In the genomic region with DNA sequence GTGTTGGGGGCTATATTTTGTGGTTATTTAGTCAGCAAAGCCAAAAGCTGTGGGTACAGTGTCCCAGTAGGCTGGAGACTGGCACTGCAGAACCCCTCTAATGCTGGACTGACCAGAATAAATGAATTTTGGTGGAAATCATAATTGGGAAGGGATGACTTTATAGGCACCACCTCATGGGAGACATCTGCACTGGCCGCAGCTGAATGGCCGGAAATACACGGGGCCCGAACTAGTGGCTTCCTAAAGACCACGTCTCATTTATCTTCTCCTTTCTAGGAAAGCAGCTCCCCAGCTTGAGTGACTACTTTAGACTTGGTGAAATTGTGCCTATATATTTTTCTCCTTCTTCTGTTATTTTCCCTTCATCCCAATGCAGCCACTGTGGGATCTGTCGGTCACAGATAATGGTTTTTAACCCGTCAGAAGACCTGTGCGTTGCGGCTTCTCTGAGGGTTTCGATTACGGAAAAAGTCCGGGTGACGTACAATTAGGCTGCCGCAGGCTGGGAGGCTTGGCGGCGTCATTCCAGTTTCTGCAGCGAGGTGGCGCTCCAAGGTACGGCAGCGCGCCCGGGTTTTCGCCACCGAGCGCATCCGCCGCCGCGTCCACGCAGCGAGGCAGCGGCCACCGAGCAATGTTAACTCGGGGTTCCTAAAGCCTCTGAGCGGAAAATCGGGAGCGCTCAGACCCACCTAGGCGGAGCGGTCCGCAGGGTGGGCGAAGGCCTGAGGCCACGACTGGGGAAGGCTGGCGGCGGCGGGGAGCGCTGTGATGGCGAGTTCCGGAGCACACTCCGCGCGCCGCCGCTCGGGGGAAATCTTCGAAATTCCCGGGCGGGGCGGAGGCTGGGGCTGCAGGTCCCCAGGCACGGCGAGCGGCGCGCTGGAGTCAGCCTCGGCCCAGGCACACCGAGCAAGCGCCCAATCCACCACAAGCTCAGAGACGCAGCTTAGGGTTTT, we compare ENCODE assay signal across 1 cellular context.
TF ChIP-seq lines count a peak whose summit lies in the region.

No MANE protein-coding gene starts in this region.

TF ChIP-seq in K562, 482 proteins besides CTCF, POLR2A, EP300 and RAD21 (continued from another document and continues in another):
- TF ChIP-seq, protein P1, sequence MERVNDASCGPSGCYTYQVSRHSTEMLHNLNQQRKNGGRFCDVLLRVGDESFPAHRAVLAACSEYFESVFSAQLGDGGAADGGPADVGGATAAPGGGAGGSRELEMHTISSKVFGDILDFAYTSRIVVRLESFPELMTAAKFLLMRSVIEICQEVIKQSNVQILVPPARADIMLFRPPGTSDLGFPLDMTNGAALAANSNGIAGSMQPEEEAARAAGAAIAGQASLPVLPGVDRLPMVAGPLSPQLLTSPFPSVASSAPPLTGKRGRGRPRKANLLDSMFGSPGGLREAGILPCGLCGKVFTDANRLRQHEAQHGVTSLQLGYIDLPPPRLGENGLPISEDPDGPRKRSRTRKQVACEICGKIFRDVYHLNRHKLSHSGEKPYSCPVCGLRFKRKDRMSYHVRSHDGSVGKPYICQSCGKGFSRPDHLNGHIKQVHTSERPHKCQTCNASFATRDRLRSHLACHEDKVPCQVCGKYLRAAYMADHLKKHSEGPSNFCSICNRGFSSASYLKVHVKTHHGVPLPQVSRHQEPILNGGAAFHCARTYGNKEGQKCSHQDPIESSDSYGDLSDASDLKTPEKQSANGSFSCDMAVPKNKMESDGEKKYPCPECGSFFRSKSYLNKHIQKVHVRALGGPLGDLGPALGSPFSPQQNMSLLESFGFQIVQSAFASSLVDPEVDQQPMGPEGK (CRISPR knock-in tag; IDR thresholded peaks at IDR 0.05; ENCODE audit: borderline replicate concordance), result no peak
- TF ChIP-seq RHOXF2B (CRISPR knock-in tag; conservative IDR thresholded peaks at IDR 0.05) (no peak), HNRNPH1 (optimal IDR thresholded peaks at IDR 0.05; ENCODE audit: low read depth, low read length) (no peak), MEF2A (IDR thresholded peaks at IDR 0.05; ENCODE audit: control insufficient read depth, low read depth, low read length) (no peak), TCF3 (CRISPR knock-in tag; IDR thresholded peaks at IDR 0.05) (peak; percentile 61), CREB1 (IDR thresholded peaks at IDR 0.05) (peak; percentile 94), CREB1 (CRISPR knock-in tag; IDR thresholded peaks at IDR 0.05) (peak; percentile 90), TAF7 (tag; IDR thresholded peaks at IDR 0.05) (no peak), HMGN3 (IDR thresholded peaks at IDR 0.05; ENCODE audit: borderline replicate concordance, extremely low read depth, insufficient read length, low read depth, low read length) (peak; percentile 53), U2AF1 (optimal IDR thresholded peaks at IDR 0.05; ENCODE audit: low read depth, low read length) (no peak), RB1 (IDR thresholded peaks at IDR 0.05; ENCODE audit: low read depth) (peak; percentile 65), SREBF1 (IDR thresholded peaks at IDR 0.05; ENCODE audit: borderline replicate concordance, low read depth, low read length) (no peak), GABPA (tag; conservative IDR thresholded peaks at IDR 0.05; ENCODE audit: low read depth) (peak; percentile 44), ZC3H8 (IDR thresholded peaks at IDR 0.05) (no peak; the same call in 1 of the 2 replicates), CEBPG (CRISPR knock-in tag; IDR thresholded peaks at IDR 0.05) (no peak), CEBPG (tag; conservative IDR thresholded peaks at IDR 0.05 in 1 of 2, IDR thresholded peaks at IDR 0.05 in 1 of 2) (no peak), TSC22D4 (tag; IDR thresholded peaks at IDR 0.05) (no peak), STAT5B (CRISPR knock-in tag; IDR thresholded peaks at IDR 0.05) (no peak), HNRNPLL (IDR thresholded peaks at IDR 0.05; ENCODE audit: low read depth, low read length, poor library complexity, severe bottlenecking) (peak; percentile 70), HEY1 (CRISPR knock-in tag; IDR thresholded peaks at IDR 0.05; ENCODE audit: borderline replicate concordance) (no peak), HLTF (IDR thresholded peaks at IDR 0.05) (no peak), EGR1 (conservative IDR thresholded peaks at IDR 0.05) (no peak), CC2D1A (IDR thresholded peaks at IDR 0.05) (no peak), RFX7 (CRISPR knock-in tag; IDR thresholded peaks at IDR 0.05) (no peak), NR2F6 (CRISPR knock-in tag; IDR thresholded peaks at IDR 0.05) (no peak), ZNF57 (CRISPR knock-in tag; IDR thresholded peaks at IDR 0.05) (no peak), ZNF354B (CRISPR knock-in tag; IDR thresholded peaks at IDR 0.05) (no peak), SMAD3 (CRISPR knock-in tag; conservative IDR thresholded peaks at IDR 0.05) (0 out of 2 replicates have a peak, but pooled peaks have one; percentile 21), FUS (optimal IDR thresholded peaks at IDR 0.05; ENCODE audit: low read depth, low read length) (no peak), SIN3A (IDR thresholded peaks at IDR 0.05; ENCODE audit: borderline replicate concordance in 2 of 2, control insufficient read depth in 1 of 2, low read depth in 2 of 2, low read length in 2 of 2) (peak in 1 of 2 experiments; percentile 40; a peak in 1 of 4 replicates), ELF2 (CRISPR knock-in tag; IDR thresholded peaks at IDR 0.05) (no peak)
- TF ChIP-seq, protein P2, sequence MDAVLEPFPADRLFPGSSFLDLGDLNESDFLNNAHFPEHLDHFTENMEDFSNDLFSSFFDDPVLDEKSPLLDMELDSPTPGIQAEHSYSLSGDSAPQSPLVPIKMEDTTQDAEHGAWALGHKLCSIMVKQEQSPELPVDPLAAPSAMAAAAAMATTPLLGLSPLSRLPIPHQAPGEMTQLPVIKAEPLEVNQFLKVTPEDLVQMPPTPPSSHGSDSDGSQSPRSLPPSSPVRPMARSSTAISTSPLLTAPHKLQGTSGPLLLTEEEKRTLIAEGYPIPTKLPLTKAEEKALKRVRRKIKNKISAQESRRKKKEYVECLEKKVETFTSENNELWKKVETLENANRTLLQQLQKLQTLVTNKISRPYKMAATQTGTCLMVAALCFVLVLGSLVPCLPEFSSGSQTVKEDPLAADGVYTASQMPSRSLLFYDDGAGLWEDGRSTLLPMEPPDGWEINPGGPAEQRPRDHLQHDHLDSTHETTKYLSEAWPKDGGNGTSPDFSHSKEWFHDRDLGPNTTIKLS (IDR thresholded peaks at IDR 0.05; ENCODE audit: borderline replicate concordance, low read depth), result peak; percentile 62
- TF ChIP-seq, protein P3, sequence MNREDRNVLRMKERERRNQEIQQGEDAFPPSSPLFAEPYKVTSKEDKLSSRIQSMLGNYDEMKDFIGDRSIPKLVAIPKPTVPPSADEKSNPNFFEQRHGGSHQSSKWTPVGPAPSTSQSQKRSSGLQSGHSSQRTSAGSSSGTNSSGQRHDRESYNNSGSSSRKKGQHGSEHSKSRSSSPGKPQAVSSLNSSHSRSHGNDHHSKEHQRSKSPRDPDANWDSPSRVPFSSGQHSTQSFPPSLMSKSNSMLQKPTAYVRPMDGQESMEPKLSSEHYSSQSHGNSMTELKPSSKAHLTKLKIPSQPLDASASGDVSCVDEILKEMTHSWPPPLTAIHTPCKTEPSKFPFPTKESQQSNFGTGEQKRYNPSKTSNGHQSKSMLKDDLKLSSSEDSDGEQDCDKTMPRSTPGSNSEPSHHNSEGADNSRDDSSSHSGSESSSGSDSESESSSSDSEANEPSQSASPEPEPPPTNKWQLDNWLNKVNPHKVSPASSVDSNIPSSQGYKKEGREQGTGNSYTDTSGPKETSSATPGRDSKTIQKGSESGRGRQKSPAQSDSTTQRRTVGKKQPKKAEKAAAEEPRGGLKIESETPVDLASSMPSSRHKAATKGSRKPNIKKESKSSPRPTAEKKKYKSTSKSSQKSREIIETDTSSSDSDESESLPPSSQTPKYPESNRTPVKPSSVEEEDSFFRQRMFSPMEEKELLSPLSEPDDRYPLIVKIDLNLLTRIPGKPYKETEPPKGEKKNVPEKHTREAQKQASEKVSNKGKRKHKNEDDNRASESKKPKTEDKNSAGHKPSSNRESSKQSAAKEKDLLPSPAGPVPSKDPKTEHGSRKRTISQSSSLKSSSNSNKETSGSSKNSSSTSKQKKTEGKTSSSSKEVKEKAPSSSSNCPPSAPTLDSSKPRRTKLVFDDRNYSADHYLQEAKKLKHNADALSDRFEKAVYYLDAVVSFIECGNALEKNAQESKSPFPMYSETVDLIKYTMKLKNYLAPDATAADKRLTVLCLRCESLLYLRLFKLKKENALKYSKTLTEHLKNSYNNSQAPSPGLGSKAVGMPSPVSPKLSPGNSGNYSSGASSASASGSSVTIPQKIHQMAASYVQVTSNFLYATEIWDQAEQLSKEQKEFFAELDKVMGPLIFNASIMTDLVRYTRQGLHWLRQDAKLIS (CRISPR knock-in tag; IDR thresholded peaks at IDR 0.05), result peak; percentile 64
- TF ChIP-seq, protein P4, sequence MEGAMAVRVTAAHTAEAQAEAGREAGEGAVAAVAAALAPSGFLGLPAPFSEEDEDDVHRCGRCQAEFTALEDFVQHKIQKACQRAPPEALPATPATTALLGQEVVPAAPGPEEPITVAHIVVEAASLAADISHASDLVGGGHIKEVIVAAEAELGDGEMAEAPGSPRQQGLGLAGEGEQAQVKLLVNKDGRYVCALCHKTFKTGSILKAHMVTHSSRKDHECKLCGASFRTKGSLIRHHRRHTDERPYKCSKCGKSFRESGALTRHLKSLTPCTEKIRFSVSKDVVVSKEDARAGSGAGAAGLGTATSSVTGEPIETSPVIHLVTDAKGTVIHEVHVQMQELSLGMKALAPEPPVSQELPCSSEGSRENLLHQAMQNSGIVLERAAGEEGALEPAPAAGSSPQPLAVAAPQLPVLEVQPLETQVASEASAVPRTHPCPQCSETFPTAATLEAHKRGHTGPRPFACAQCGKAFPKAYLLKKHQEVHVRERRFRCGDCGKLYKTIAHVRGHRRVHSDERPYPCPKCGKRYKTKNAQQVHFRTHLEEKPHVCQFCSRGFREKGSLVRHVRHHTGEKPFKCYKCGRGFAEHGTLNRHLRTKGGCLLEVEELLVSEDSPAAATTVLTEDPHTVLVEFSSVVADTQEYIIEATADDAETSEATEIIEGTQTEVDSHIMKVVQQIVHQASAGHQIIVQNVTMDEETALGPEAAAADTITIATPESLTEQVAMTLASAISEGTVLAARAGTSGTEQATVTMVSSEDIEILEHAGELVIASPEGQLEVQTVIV (CRISPR knock-in tag; IDR thresholded peaks at IDR 0.05; ENCODE audit: borderline replicate concordance), result no peak
- TF ChIP-seq, protein P5, sequence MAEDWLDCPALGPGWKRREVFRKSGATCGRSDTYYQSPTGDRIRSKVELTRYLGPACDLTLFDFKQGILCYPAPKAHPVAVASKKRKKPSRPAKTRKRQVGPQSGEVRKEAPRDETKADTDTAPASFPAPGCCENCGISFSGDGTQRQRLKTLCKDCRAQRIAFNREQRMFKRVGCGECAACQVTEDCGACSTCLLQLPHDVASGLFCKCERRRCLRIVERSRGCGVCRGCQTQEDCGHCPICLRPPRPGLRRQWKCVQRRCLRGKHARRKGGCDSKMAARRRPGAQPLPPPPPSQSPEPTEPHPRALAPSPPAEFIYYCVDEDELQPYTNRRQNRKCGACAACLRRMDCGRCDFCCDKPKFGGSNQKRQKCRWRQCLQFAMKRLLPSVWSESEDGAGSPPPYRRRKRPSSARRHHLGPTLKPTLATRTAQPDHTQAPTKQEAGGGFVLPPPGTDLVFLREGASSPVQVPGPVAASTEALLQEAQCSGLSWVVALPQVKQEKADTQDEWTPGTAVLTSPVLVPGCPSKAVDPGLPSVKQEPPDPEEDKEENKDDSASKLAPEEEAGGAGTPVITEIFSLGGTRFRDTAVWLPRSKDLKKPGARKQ (CRISPR knock-in tag; IDR thresholded peaks at IDR 0.05), result no peak
- TF ChIP-seq, protein P6, sequence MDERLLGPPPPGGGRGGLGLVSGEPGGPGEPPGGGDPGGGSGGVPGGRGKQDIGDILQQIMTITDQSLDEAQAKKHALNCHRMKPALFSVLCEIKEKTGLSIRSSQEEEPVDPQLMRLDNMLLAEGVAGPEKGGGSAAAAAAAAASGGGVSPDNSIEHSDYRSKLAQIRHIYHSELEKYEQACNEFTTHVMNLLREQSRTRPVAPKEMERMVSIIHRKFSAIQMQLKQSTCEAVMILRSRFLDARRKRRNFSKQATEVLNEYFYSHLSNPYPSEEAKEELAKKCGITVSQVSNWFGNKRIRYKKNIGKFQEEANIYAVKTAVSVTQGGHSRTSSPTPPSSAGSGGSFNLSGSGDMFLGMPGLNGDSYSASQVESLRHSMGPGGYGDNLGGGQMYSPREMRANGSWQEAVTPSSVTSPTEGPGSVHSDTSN (CRISPR knock-in tag; IDR thresholded peaks at IDR 0.05; ENCODE audit: low read depth), result no peak
- TF ChIP-seq, protein P6 (tag; conservative IDR thresholded peaks at IDR 0.05; ENCODE audit: low read depth), result peak; percentile 12; the same call in 1 of the 2 replicates
- TF ChIP-seq, protein P7, sequence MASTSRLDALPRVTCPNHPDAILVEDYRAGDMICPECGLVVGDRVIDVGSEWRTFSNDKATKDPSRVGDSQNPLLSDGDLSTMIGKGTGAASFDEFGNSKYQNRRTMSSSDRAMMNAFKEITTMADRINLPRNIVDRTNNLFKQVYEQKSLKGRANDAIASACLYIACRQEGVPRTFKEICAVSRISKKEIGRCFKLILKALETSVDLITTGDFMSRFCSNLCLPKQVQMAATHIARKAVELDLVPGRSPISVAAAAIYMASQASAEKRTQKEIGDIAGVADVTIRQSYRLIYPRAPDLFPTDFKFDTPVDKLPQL (IDR thresholded peaks at IDR 0.05; ENCODE audit: extremely low read depth, insufficient read length), result no peak
- TF ChIP-seq, protein P8, sequence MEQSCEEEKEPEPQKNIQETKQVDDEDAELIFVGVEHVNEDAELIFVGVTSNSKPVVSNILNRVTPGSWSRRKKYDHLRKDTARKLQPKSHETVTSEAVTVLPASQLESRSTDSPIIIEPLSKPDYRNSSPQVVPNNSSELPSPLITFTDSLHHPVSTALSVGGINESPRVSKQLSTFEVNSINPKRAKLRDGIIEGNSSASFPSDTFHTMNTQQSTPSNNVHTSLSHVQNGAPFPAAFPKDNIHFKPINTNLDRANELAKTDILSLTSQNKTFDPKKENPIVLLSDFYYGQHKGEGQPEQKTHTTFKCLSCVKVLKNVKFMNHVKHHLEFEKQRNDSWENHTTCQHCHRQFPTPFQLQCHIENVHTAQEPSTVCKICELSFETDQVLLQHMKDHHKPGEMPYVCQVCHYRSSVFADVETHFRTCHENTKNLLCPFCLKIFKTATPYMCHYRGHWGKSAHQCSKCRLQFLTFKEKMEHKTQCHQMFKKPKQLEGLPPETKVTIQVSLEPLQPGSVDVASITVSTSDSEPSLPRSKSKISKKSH (CRISPR knock-in tag; IDR thresholded peaks at IDR 0.05), result no peak
- TF ChIP-seq, protein P9, sequence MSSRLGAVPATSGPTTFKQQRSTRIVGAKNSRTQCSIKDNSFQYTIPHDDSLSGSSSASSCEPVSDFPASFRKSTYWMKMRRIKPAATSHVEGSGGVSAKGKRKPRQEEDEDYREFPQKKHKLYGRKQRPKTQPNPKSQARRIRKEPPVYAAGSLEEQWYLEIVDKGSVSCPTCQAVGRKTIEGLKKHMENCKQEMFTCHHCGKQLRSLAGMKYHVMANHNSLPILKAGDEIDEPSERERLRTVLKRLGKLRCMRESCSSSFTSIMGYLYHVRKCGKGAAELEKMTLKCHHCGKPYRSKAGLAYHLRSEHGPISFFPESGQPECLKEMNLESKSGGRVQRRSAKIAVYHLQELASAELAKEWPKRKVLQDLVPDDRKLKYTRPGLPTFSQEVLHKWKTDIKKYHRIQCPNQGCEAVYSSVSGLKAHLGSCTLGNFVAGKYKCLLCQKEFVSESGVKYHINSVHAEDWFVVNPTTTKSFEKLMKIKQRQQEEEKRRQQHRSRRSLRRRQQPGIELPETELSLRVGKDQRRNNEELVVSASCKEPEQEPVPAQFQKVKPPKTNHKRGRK (tag; IDR thresholded peaks at IDR 0.05), result no peak
